In genomic region chr1:93701619-93702018, GRCh38 we compare ENCODE assay signal across 1 cellular context.
TF ChIP-seq lines count a peak whose summit lies in the region.

No MANE protein-coding gene starts in this region.

TF ChIP-seq in K562, 482 proteins besides CTCF, POLR2A, EP300 and RAD21 (continued from another document):
- 0 out of 2 replicates have a peak, but pooled peaks have one; percentile 30 for TF ChIP-seq JUN (IDR thresholded peaks at IDR 0.05; ENCODE audit: borderline replicate concordance, low read depth, low read length)
- TF ChIP-seq JUN (CRISPR knock-in tag; IDR thresholded peaks at IDR 0.05; ENCODE audit: borderline replicate concordance): no peak
- no peak for TF ChIP-seq GTF3C2 (IDR thresholded peaks at IDR 0.05; ENCODE audit: borderline replicate concordance, extremely low read depth, insufficient read length)
- TF ChIP-seq ZNF124 (CRISPR knock-in tag; IDR thresholded peaks at IDR 0.05): no peak
- TF ChIP-seq, protein P1, sequence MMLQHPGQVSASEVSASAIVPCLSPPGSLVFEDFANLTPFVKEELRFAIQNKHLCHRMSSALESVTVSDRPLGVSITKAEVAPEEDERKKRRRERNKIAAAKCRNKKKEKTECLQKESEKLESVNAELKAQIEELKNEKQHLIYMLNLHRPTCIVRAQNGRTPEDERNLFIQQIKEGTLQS (IDR thresholded peaks at IDR 0.05): peak; percentile 30; the same call in 1 of the 2 replicates
- TF ChIP-seq, protein P1 (CRISPR knock-in tag; conservative IDR thresholded peaks at IDR 0.05): no peak
